Comparison of ENCODE assay signal across 9 cellular contexts in the genomic region with DNA sequence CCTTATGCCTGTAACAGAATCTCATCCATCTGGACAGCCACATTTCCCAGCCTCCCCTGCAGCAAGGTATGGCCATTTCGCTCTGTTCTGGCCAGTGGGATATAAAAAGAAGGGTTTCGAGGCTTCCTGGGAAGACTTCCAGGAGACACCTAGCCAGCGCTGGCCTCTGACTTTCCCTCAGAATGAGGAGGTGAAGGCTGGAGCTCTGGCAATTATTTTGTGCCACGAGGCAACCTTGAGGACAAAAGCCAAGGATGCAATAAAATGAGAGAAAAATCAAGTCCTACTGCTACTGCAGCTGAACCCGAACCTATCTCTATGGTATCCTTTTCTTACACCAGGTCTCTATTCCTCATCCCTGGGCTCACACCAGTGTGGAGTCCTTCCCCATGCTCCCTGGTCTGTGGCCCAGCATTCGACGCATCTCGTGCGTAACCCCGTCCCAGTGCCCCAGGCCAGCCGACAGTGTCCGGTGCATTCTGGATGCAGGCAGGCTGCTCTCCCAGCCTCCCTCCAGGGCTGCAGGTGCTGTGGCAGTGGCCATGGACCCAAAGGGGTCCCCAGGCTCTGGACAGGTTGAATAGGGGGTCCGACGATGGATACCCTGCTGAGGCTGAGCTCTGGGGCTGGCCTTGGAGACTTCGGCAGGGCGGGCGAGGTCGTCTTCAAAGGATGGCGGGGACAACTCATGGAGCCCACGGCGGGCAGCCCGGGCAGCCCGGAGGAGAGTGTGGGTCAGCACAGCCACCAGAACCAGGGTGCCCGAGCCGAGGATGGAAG. TPM values are rescaled to one million over a fixed set of nuclear protein-coding genes. Genes with fewer than 3 reads are reported as not detected.
"Had no signal": no experiment of that assay in that cellular context is flagged by ENCODE, and none has a peak within 500 bp of the region (broad histone marks: within the 10 kb centered on the region; RNA-seq: fewer than 3 reads in every experiment).

No MANE protein-coding gene starts in this region.

- H3K27ac Mint-ChIP-seq: GM23338 had no signal

- H3K4me2 ChIP-seq: GM23338 had no signal

- ATAC-seq: GM23338, HCT116 had no signal

- FAIRE-seq: HTR-8/SVneo had no signal

- H3K4me3 Mint-ChIP-seq: GM23338 had no signal

- H3K36me3 ChIP-seq: HAP-1 had no signal

- H3K4me1 Mint-ChIP-seq: GM23338 had no signal

- H2AFZ ChIP-seq: GM23338 had no signal

- H3K4me1 ChIP-seq: HAP-1 had no signal

- H3K4me3 ChIP-seq: GM23338, HAP-1 had no signal

- H3K9me3 ChIP-seq: HAP-1 had no signal

- DNase-seq: H7, IMR-90, KBM-7 had no signal

RNA-seq across cellular contexts. Expression of a gene that starts 12.2 kb away (rescaled TPM):
- total RNA-seq: H7, HT-29, IMR-90 had no signal

RNA-seq across cellular contexts. Expression of a gene that starts 24.4 kb away (rescaled TPM):
- total RNA-seq: GM23338, H4, H7, HT-29, IMR-90 had no signal
- polyA plus RNA-seq: GM23338, IMR-90 had no signal
